1 cellular context compared by ENCODE assay signal in the genomic region with DNA sequence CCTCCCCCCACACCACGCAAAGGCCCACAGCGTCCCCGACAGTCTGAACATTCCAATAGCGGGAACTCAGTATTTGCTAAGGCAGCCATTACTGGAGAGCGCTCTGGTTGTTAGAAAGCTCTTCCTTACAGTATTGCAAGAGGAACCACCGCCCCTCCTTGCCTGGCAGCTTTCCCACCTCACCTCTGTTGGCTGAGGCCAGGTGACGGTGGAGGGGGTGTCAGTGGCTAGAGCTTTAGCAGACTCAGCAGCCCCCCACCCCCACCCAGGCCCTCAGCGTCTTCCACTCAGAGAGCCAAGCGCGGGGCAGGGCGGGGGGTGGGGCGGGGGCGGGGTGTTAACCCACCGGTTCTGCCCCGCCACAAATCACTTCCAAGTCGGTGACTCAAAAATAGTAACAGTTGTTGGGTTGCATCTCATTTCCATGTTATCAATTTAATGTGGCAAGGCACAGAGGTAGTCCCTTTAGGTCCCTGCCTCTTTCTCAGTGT.
TF ChIP-seq lines count a peak whose summit lies in the region.

No MANE protein-coding gene starts in this region.

TF ChIP-seq in K562, 482 proteins besides CTCF, POLR2A, EP300 and RAD21 (continued from another document and continues in another):
- no peak for TF ChIP-seq HMGXB4 (CRISPR knock-in tag; IDR thresholded peaks at IDR 0.05)
- no peak for TF ChIP-seq ZNF174 (CRISPR knock-in tag; IDR thresholded peaks at IDR 0.05)
- TF ChIP-seq ZNF398 (CRISPR knock-in tag; IDR thresholded peaks at IDR 0.05), result no peak
- TF ChIP-seq, protein P1, sequence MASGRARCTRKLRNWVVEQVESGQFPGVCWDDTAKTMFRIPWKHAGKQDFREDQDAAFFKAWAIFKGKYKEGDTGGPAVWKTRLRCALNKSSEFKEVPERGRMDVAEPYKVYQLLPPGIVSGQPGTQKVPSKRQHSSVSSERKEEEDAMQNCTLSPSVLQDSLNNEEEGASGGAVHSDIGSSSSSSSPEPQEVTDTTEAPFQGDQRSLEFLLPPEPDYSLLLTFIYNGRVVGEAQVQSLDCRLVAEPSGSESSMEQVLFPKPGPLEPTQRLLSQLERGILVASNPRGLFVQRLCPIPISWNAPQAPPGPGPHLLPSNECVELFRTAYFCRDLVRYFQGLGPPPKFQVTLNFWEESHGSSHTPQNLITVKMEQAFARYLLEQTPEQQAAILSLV (tag; IDR thresholded peaks at IDR 0.05), result no peak
- no peak for TF ChIP-seq HNRNPUL1 (IDR thresholded peaks at IDR 0.05; ENCODE audit: low read length)
- no peak for TF ChIP-seq PHF21A (IDR thresholded peaks at IDR 0.05; ENCODE audit: borderline replicate concordance, low read depth)
- no peak for TF ChIP-seq RBM15 (IDR thresholded peaks at IDR 0.05; ENCODE audit: insufficient read depth, low read length)
- TF ChIP-seq TAF7 (tag; IDR thresholded peaks at IDR 0.05), result no peak
- TF ChIP-seq HNRNPLL (IDR thresholded peaks at IDR 0.05; ENCODE audit: low read depth, low read length, poor library complexity, severe bottlenecking), result no peak
- no peak for TF ChIP-seq CHD4 (IDR thresholded peaks at IDR 0.05; ENCODE audit: insufficient read depth, insufficient replicate concordance, low read depth, low read length, poor library complexity, severe bottlenecking)
- TF ChIP-seq SOX6 (IDR thresholded peaks at IDR 0.05), result no peak
- TF ChIP-seq THRAP3 (IDR thresholded peaks at IDR 0.05; ENCODE audit: borderline replicate concordance), result no peak
- TF ChIP-seq MEIS2 (IDR thresholded peaks at IDR 0.05; ENCODE audit: partially characterized antibody), result peak; percentile 48
- TF ChIP-seq MYC (IDR thresholded peaks at IDR 0.05; ENCODE audit: low read depth, low read length), result no peak
- TF ChIP-seq MYC (CRISPR knock-in tag; IDR thresholded peaks at IDR 0.05; ENCODE audit: borderline replicate concordance, low read depth), result no peak
- TF ChIP-seq STAT5A (IDR thresholded peaks at IDR 0.05; ENCODE audit: borderline replicate concordance, low read length), result no peak
- TF ChIP-seq FOS (IDR thresholded peaks at IDR 0.05; ENCODE audit: extremely low read depth, insufficient read length), result no peak
- no peak for TF ChIP-seq POLR2H (tag; IDR thresholded peaks at IDR 0.05; ENCODE audit: low read depth)
- TF ChIP-seq CREB3L1 (IDR thresholded peaks at IDR 0.05; ENCODE audit: borderline replicate concordance, low read depth), result no peak
- TF ChIP-seq TEAD2 (tag; IDR thresholded peaks at IDR 0.05), result no peak
- TF ChIP-seq MCM5 (IDR thresholded peaks at IDR 0.05; ENCODE audit: low read depth), result no peak
- TF ChIP-seq HCFC1 (IDR thresholded peaks at IDR 0.05; ENCODE audit: low read depth, low read length), result no peak
- TF ChIP-seq, protein P2, sequence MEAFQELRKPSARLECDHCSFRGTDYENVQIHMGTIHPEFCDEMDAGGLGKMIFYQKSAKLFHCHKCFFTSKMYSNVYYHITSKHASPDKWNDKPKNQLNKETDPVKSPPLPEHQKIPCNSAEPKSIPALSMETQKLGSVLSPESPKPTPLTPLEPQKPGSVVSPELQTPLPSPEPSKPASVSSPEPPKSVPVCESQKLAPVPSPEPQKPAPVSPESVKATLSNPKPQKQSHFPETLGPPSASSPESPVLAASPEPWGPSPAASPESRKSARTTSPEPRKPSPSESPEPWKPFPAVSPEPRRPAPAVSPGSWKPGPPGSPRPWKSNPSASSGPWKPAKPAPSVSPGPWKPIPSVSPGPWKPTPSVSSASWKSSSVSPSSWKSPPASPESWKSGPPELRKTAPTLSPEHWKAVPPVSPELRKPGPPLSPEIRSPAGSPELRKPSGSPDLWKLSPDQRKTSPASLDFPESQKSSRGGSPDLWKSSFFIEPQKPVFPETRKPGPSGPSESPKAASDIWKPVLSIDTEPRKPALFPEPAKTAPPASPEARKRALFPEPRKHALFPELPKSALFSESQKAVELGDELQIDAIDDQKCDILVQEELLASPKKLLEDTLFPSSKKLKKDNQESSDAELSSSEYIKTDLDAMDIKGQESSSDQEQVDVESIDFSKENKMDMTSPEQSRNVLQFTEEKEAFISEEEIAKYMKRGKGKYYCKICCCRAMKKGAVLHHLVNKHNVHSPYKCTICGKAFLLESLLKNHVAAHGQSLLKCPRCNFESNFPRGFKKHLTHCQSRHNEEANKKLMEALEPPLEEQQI (IDR thresholded peaks at IDR 0.05), result no peak
- TF ChIP-seq, protein P3, sequence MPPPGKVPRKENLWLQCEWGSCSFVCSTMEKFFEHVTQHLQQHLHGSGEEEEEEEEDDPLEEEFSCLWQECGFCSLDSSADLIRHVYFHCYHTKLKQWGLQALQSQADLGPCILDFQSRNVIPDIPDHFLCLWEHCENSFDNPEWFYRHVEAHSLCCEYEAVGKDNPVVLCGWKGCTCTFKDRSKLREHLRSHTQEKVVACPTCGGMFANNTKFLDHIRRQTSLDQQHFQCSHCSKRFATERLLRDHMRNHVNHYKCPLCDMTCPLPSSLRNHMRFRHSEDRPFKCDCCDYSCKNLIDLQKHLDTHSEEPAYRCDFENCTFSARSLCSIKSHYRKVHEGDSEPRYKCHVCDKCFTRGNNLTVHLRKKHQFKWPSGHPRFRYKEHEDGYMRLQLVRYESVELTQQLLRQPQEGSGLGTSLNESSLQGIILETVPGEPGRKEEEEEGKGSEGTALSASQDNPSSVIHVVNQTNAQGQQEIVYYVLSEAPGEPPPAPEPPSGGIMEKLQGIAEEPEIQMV (tag; conservative IDR thresholded peaks at IDR 0.05; ENCODE audit: low read depth), result no peak
- TF ChIP-seq HDAC2 (IDR thresholded peaks at IDR 0.05), result no peak
- no peak for TF ChIP-seq MYNN (IDR thresholded peaks at IDR 0.05)
- no peak for TF ChIP-seq MYNN (CRISPR knock-in tag; IDR thresholded peaks at IDR 0.05)
- TF ChIP-seq HDAC8 (tag; IDR thresholded peaks at IDR 0.05), result no peak
- TF ChIP-seq SREBF2 (CRISPR knock-in tag; IDR thresholded peaks at IDR 0.05), result no peak
- no peak for TF ChIP-seq GTF3C2 (IDR thresholded peaks at IDR 0.05; ENCODE audit: borderline replicate concordance, extremely low read depth, insufficient read length)
- no peak for TF ChIP-seq E4F1 (CRISPR knock-in tag; IDR thresholded peaks at IDR 0.05; ENCODE audit: borderline replicate concordance)
- TF ChIP-seq ZBTB26 (CRISPR knock-in tag; IDR thresholded peaks at IDR 0.05), result no peak
- TF ChIP-seq, protein P4, sequence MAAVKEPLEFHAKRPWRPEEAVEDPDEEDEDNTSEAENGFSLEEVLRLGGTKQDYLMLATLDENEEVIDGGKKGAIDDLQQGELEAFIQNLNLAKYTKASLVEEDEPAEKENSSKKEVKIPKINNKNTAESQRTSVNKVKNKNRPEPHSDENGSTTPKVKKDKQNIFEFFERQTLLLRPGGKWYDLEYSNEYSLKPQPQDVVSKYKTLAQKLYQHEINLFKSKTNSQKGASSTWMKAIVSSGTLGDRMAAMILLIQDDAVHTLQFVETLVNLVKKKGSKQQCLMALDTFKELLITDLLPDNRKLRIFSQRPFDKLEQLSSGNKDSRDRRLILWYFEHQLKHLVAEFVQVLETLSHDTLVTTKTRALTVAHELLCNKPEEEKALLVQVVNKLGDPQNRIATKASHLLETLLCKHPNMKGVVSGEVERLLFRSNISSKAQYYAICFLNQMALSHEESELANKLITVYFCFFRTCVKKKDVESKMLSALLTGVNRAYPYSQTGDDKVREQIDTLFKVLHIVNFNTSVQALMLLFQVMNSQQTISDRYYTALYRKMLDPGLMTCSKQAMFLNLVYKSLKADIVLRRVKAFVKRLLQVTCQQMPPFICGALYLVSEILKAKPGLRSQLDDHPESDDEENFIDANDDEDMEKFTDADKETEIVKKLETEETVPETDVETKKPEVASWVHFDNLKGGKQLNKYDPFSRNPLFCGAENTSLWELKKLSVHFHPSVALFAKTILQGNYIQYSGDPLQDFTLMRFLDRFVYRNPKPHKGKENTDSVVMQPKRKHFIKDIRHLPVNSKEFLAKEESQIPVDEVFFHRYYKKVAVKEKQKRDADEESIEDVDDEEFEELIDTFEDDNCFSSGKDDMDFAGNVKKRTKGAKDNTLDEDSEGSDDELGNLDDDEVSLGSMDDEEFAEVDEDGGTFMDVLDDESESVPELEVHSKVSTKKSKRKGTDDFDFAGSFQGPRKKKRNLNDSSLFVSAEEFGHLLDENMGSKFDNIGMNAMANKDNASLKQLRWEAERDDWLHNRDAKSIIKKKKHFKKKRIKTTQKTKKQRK (IDR thresholded peaks at IDR 0.05; ENCODE audit: borderline replicate concordance, low read depth, low read length), result no peak
- TF ChIP-seq CREM (IDR thresholded peaks at IDR 0.05; ENCODE audit: low read depth), result 0 out of 2 replicates have a peak, but pooled peaks have one; percentile 29
- TF ChIP-seq MTA3 (IDR thresholded peaks at IDR 0.05; ENCODE audit: borderline replicate concordance), result no peak
- no peak for TF ChIP-seq ZNF143 (CRISPR knock-in tag; IDR thresholded peaks at IDR 0.05)
- no peak for TF ChIP-seq HMG20B (CRISPR knock-in tag; IDR thresholded peaks at IDR 0.05)
- no peak for TF ChIP-seq ETV1 (tag; conservative IDR thresholded peaks at IDR 0.05; ENCODE audit: low read depth)
- no peak for TF ChIP-seq KHSRP (IDR thresholded peaks at IDR 0.05)
